1 cellular context compared by ENCODE assay signal in genomic region chr1:143735764-143736461, GRCh38.
A peak's percentile ranks its signal among the peaks of the same experiment; 100 is the strongest.
TF ChIP-seq lines count a peak whose summit lies in the region.

No MANE protein-coding gene starts in this region.

TF ChIP-seq in HEK293, 187 proteins besides CTCF, POLR2A, EP300 and RAD21 (continued from another document and continues in another):
- no peak for TF ChIP-seq ZNF488 (tag by site-specific recombination; IDR thresholded peaks at IDR 0.05)
- TF ChIP-seq GLI4 (tag by site-specific recombination; IDR thresholded peaks at IDR 0.05), result no peak
- TF ChIP-seq PRDM1 (tag by site-specific recombination; IDR thresholded peaks at IDR 0.05), result no peak
- peak; percentile 46; the same call in 1 of the 2 replicates for TF ChIP-seq ZNF629 (tag by site-specific recombination; IDR thresholded peaks at IDR 0.05)
- TF ChIP-seq ZNF626 (tag by site-specific recombination; IDR thresholded peaks at IDR 0.05), result no peak
- no peak for TF ChIP-seq ZNF391 (tag by site-specific recombination; IDR thresholded peaks at IDR 0.05; ENCODE audit: borderline replicate concordance, low read depth)
- TF ChIP-seq ZNF529 (tag by site-specific recombination; IDR thresholded peaks at IDR 0.05; ENCODE audit: insufficient replicate concordance), result no peak
- no peak for TF ChIP-seq ZNF211 (tag by site-specific recombination; IDR thresholded peaks at IDR 0.05; ENCODE audit: low read depth)
- TF ChIP-seq ZNF221 (tag by site-specific recombination; IDR thresholded peaks at IDR 0.05; ENCODE audit: borderline replicate concordance), result no peak
- TF ChIP-seq ZNF148 (tag by site-specific recombination; IDR thresholded peaks at IDR 0.05; ENCODE audit: borderline replicate concordance), result no peak
- TF ChIP-seq ZBTB10 (tag by site-specific recombination; IDR thresholded peaks at IDR 0.05), result no peak
- TF ChIP-seq ZNF596 (tag by site-specific recombination; IDR thresholded peaks at IDR 0.05), result no peak
- no peak for TF ChIP-seq GLI2 (tag by site-specific recombination; IDR thresholded peaks at IDR 0.05; ENCODE audit: borderline replicate concordance, low read depth)
- TF ChIP-seq SALL2 (tag by site-specific recombination; IDR thresholded peaks at IDR 0.05; ENCODE audit: borderline replicate concordance), result no peak
- no peak for TF ChIP-seq MYNN (tag by site-specific recombination; IDR thresholded peaks at IDR 0.05; ENCODE audit: borderline replicate concordance)
- no peak for TF ChIP-seq ZNF16 (tag by site-specific recombination; IDR thresholded peaks at IDR 0.05; ENCODE audit: low read depth)
- no peak for TF ChIP-seq ZNF239 (tag by site-specific recombination; IDR thresholded peaks at IDR 0.05)
- 0 out of 2 replicates have a peak, but pooled peaks have one; percentile 50 for TF ChIP-seq ZNF366 (tag by site-specific recombination; conservative IDR thresholded peaks at IDR 0.05)
- TF ChIP-seq ZNF510 (tag by site-specific recombination; IDR thresholded peaks at IDR 0.05; ENCODE audit: insufficient replicate concordance), result no peak
- TF ChIP-seq ZNF184 (tag by site-specific recombination; IDR thresholded peaks at IDR 0.05), result no peak
- TF ChIP-seq, protein P1, sequence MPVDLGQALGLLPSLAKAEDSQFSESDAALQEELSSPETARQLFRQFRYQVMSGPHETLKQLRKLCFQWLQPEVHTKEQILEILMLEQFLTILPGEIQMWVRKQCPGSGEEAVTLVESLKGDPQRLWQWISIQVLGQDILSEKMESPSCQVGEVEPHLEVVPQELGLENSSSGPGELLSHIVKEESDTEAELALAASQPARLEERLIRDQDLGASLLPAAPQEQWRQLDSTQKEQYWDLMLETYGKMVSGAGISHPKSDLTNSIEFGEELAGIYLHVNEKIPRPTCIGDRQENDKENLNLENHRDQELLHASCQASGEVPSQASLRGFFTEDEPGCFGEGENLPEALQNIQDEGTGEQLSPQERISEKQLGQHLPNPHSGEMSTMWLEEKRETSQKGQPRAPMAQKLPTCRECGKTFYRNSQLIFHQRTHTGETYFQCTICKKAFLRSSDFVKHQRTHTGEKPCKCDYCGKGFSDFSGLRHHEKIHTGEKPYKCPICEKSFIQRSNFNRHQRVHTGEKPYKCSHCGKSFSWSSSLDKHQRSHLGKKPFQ (tag by site-specific recombination; IDR thresholded peaks at IDR 0.05), result no peak
- no peak for TF ChIP-seq ZNF621 (tag by site-specific recombination; IDR thresholded peaks at IDR 0.05)
- 0 out of 2 replicates have a peak, but pooled peaks have one; percentile 39 for TF ChIP-seq KLF8 (tag by site-specific recombination; IDR thresholded peaks at IDR 0.05)
- TF ChIP-seq, protein P2, sequence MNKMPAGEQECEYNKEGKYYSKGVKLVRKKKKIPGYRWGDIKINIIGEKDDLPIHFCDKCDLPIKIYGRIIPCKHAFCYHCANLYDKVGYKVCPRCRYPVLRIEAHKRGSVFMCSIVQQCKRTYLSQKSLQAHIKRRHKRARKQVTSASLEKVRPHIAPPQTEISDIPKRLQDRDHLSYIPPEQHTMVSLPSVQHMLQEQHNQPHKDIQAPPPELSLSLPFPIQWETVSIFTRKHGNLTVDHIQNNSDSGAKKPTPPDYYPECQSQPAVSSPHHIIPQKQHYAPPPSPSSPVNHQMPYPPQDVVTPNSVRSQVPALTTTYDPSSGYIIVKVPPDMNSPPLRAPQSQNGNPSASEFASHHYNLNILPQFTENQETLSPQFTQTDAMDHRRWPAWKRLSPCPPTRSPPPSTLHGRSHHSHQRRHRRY (tag by site-specific recombination; IDR thresholded peaks at IDR 0.05), result no peak
- TF ChIP-seq ZNF214 (tag by site-specific recombination; IDR thresholded peaks at IDR 0.05; ENCODE audit: borderline replicate concordance), result no peak
- peak; percentile 92 for TF ChIP-seq ZBTB17 (tag by site-specific recombination; IDR thresholded peaks at IDR 0.05)
- 0 out of 2 replicates have a peak, but pooled peaks have one; percentile 43 for TF ChIP-seq ZXDB (tag by site-specific recombination; IDR thresholded peaks at IDR 0.05)
- TF ChIP-seq BCL11B (tag by site-specific recombination; IDR thresholded peaks at IDR 0.05; ENCODE audit: low read depth), result no peak
- TF ChIP-seq SCRT1 (tag by site-specific recombination; IDR thresholded peaks at IDR 0.05; ENCODE audit: borderline replicate concordance), result no peak
- TF ChIP-seq INSM2 (tag by site-specific recombination; IDR thresholded peaks at IDR 0.05), result no peak
- no peak for TF ChIP-seq ZNF175 (tag by site-specific recombination; IDR thresholded peaks at IDR 0.05)
- TF ChIP-seq ZBTB7A (tag by site-specific recombination; IDR thresholded peaks at IDR 0.05; ENCODE audit: low read depth), result no peak
- TF ChIP-seq ZNF133 (tag by site-specific recombination; IDR thresholded peaks at IDR 0.05), result no peak
- TF ChIP-seq ZIC2 (tag by site-specific recombination; IDR thresholded peaks at IDR 0.05), result no peak
- no peak for TF ChIP-seq ZNF777 (tag by site-specific recombination; IDR thresholded peaks at IDR 0.05; ENCODE audit: borderline replicate concordance)
- peak; percentile 70; the same call in 1 of the 2 replicates for TF ChIP-seq ZNF501 (tag by site-specific recombination; IDR thresholded peaks at IDR 0.05)
- TF ChIP-seq ZNF223 (tag by site-specific recombination; IDR thresholded peaks at IDR 0.05), result no peak
- no peak for TF ChIP-seq YY1 (tag by site-specific recombination; IDR thresholded peaks at IDR 0.05)
- peak; percentile 22; the same call in 1 of the 2 replicates for TF ChIP-seq SP3 (tag by site-specific recombination; IDR thresholded peaks at IDR 0.05)
- peak; percentile 47; the same call in 1 of the 2 replicates for TF ChIP-seq ZNF639 (tag by site-specific recombination; IDR thresholded peaks at IDR 0.05)
- TF ChIP-seq, protein P3, sequence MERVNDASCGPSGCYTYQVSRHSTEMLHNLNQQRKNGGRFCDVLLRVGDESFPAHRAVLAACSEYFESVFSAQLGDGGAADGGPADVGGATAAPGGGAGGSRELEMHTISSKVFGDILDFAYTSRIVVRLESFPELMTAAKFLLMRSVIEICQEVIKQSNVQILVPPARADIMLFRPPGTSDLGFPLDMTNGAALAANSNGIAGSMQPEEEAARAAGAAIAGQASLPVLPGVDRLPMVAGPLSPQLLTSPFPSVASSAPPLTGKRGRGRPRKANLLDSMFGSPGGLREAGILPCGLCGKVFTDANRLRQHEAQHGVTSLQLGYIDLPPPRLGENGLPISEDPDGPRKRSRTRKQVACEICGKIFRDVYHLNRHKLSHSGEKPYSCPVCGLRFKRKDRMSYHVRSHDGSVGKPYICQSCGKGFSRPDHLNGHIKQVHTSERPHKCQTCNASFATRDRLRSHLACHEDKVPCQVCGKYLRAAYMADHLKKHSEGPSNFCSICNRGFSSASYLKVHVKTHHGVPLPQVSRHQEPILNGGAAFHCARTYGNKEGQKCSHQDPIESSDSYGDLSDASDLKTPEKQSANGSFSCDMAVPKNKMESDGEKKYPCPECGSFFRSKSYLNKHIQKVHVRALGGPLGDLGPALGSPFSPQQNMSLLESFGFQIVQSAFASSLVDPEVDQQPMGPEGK (tag by site-specific recombination; IDR thresholded peaks at IDR 0.05), result no peak
- no peak for TF ChIP-seq REPIN1 (tag by site-specific recombination; IDR thresholded peaks at IDR 0.05; ENCODE audit: low read depth)
- TF ChIP-seq HIC1 (tag by site-specific recombination; IDR thresholded peaks at IDR 0.05), result no peak
